8 cellular contexts compared by ENCODE assay signal in the genomic region with DNA sequence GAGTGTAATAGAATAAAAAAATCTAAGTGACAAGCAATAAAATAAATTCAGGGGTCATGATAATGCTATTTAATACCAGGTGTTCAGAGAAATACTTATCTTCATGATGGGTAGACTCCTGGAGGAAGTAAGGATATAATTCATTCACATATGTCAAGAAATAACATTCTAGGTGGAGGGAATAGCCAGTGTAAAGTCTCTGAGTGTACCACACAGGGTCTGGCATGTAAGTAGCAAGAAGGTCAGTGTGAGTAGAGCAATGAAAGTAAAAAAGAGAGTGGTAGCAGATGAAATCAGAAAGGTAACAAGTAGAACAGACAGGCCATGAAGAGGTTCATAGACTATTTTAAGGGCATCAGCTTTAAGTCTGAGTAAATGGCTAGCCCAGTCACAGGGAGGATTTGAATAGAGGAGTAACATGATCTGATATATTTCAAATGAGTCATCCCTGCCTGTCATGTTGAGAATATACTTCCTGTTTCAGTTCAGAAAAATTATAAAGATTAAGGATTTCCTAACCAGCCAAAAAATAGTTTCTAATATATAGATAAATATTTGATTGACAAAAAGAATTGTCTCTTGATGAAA.
DNase-seq lines count a peak whose midpoint lies in the region; TF ChIP-seq lines count a peak whose summit lies in the region.

No MANE protein-coding gene starts in this region.

- no peak overlapping the region for H3K27ac Mint-ChIP-seq in activated CD4-positive, alpha-beta T cell treated with anti-CD3 and anti-CD28 coated beads, Interleukin-2, amount 10 ng/mL, durations not matched to agents 24 days and 14 days
- H3K27ac Mint-ChIP-seq in activated CD4-positive, alpha-beta T cell treated with anti-CD3 and anti-CD28 coated beads, Interleukin-2, amount 10 ng/mL, durations not matched to agents 7 days and 5 days, result no peak overlapping the region

- no peak for TF ChIP-seq CTCF in astrocyte of the cerebellum (IDR thresholded peaks at IDR 0.05; ENCODE audit: low read depth, low read length, missing control alignments)
- no peak for TF ChIP-seq CTCF in retinal pigment epithelial cell (conservative IDR thresholded peaks at IDR 0.05; ENCODE audit: low read depth, low read length)

- H3K27me3 Mint-ChIP-seq in activated CD4-positive, alpha-beta T cell treated with anti-CD3 and anti-CD28 coated beads, Interleukin-2, amount 10 ng/mL, durations not matched to agents 24 days and 14 days, result no peaks in the 10 kb centered on the region
- no peaks in the 10 kb centered on the region for H3K27me3 Mint-ChIP-seq in activated CD4-positive, alpha-beta T cell treated with anti-CD3 and anti-CD28 coated beads, Interleukin-2, amount 10 ng/mL, durations not matched to agents 7 days and 5 days

- intact Hi-C loops in activated CD4-positive, alpha-beta T cell treated with anti-CD3 and anti-CD28 coated beads, Interleukin-2, amount 10 ng/mL, durations not matched to agents 24 days and 14 days (cut with micrococcal nuclease), result no loop called here

- no peaks in the 10 kb centered on the region for H3K36me3 Mint-ChIP-seq in activated CD4-positive, alpha-beta T cell treated with anti-CD3 and anti-CD28 coated beads, Interleukin-2, amount 10 ng/mL, durations not matched to agents 24 days and 14 days (ENCODE audit: low read depth)
- H3K36me3 Mint-ChIP-seq in activated CD4-positive, alpha-beta T cell treated with anti-CD3 and anti-CD28 coated beads, Interleukin-2, amount 10 ng/mL, durations not matched to agents 7 days and 5 days (ENCODE audit: low read depth), result no peaks in the 10 kb centered on the region

- no peaks in the 10 kb centered on the region for H3K4me1 Mint-ChIP-seq in activated CD4-positive, alpha-beta T cell treated with anti-CD3 and anti-CD28 coated beads, Interleukin-2, amount 10 ng/mL, durations not matched to agents 24 days and 14 days
- H3K4me1 Mint-ChIP-seq in activated CD4-positive, alpha-beta T cell treated with anti-CD3 and anti-CD28 coated beads, Interleukin-2, amount 10 ng/mL, durations not matched to agents 7 days and 5 days, result no peaks in the 10 kb centered on the region

- H3K9me3 Mint-ChIP-seq in activated CD4-positive, alpha-beta T cell treated with anti-CD3 and anti-CD28 coated beads, Interleukin-2, amount 10 ng/mL, durations not matched to agents 24 days and 14 days, result peaks cover 4% of the 10 kb centered on the region
- peaks cover 5% of the 10 kb centered on the region for H3K9me3 Mint-ChIP-seq in activated CD4-positive, alpha-beta T cell treated with anti-CD3 and anti-CD28 coated beads, Interleukin-2, amount 10 ng/mL, durations not matched to agents 7 days and 5 days

- in situ Hi-C loops in astrocyte of the cerebellum (cut with HindIII; ENCODE audit: low sequenced_read_pairs), result no loop called here

- DNase-seq in HCEC 1CT (peak; percentile 80), MV-4-11 (lab: John Stamatoyannopoulos, UW) (peak; percentile 92), astrocyte of the cerebellum (ENCODE audit: low read depth) (peak; percentile 15), retinal pigment epithelial cell (ENCODE audit: low read depth) (peak; percentile 36)
- DNase-seq in central memory CD4-positive, alpha-beta T cell, result no peak
- no peak for DNase-seq in activated CD4-positive, alpha-beta T cell treated with anti-CD3 and anti-CD28 coated beads, Interleukin-2, amount 10 ng/mL, durations not matched to agents 24 days and 14 days
- no peak for DNase-seq in activated CD4-positive, alpha-beta T cell treated with anti-CD3 and anti-CD28 coated beads, Interleukin-2, amount 10 ng/mL, durations not matched to agents 7 days and 5 days
- DNase-seq in stimulated activated CD4-positive, alpha-beta T cell treated with anti-CD3 and anti-CD28 coated beads, Interleukin-4, amount 100 ng/mL, for 4 hours, result no peak

- H3K4me3 Mint-ChIP-seq in activated CD4-positive, alpha-beta T cell treated with anti-CD3 and anti-CD28 coated beads, Interleukin-2, amount 10 ng/mL, durations not matched to agents 24 days and 14 days, result no peak overlapping the region
- H3K4me3 Mint-ChIP-seq in activated CD4-positive, alpha-beta T cell treated with anti-CD3 and anti-CD28 coated beads, Interleukin-2, amount 10 ng/mL, durations not matched to agents 7 days and 5 days, result no peak overlapping the region

- H3K4me3 ChIP-seq in astrocyte of the cerebellum (ENCODE audit: low read depth, low read length) (no peak overlapping the region), retinal pigment epithelial cell (ENCODE audit: low read length) (no peak overlapping the region)

- POLR2A ChIA-PET in activated CD4-positive, alpha-beta T cell treated with anti-CD3 and anti-CD28 coated beads, Interleukin-2, amount 10 ng/mL, durations not matched to agents 7 days and 5 days (lab: Charles Lee), result no interaction called here

- CTCF ChIA-PET in activated CD4-positive, alpha-beta T cell treated with anti-CD3 and anti-CD28 coated beads, Interleukin-2, amount 10 ng/mL, durations not matched to agents 7 days and 5 days (lab: Charles Lee), result no interaction called here

Comparison
In these comparisons a context has a peak if more than half of its experiments do, and no peak if none do; other contexts are left out.
1. DNase-seq: peak in HCEC 1CT (single experiment), MV-4-11 (single experiment), astrocyte of the cerebellum (single experiment) and retinal pigment epithelial cell (single experiment); none in central memory CD4-positive, alpha-beta T cell (single experiment), activated CD4-positive, alpha-beta T cell treated with anti-CD3 and anti-CD28 coated beads, Interleukin-2, amount 10 ng/mL, durations not matched to agents 24 days and 14 days (single experiment), activated CD4-positive, alpha-beta T cell treated with anti-CD3 and anti-CD28 coated beads, Interleukin-2, amount 10 ng/mL, durations not matched to agents 7 days and 5 days (single experiment) and stimulated activated CD4-positive, alpha-beta T cell treated with anti-CD3 and anti-CD28 coated beads, Interleukin-4, amount 100 ng/mL, for 4 hours (0 of 2).